ENCODE assay signal across 11 cellular contexts in the genomic region with DNA sequence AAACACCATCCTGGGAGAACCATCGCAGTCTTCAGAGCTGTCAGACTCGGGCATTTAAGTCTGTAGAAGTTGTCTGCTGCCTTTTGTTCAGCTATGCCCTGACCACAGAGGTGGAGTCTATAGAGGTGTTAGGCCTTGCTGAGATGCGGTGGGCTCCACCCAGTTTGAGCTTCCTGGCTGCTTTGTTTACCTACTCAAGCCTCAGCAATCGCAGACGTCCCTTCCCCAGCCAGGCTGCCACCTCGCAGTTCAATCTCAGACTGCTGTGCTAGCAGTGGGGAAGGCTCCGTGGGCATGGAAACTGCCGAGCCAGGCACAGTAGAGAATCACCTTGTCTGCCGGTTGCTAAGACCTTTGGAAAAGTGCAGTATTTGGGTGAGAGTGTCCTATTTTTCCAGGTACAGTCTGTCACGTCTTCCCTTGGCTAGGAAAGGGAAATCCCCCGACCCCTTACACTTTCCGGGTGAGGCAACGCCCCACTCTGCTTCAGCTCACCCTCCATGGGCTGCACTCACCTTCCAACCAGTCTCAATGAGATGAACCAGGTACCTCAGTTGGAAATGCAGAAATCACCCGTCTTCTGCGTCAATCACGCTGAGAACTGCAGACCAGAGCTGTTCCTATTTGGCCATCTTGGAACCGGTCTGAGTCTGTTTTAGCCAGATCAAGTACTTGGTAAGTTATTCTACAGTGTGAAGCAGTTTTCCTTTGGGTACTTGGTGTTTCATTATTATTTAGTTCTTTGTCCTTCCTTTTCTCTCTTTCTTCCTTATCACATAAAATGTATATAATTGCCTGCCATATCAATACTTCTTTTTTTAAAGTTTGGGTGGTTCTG.
DNase-seq lines count a peak whose midpoint lies in the region; ATAC-seq, FAIRE-seq and TF ChIP-seq lines count a peak whose summit lies in the region.
"Had no signal": no experiment of that assay in that cellular context is flagged by ENCODE, and none has a peak within 500 bp of the region (broad histone marks: within the 10 kb centered on the region; RNA-seq: fewer than 3 reads in every experiment).

No MANE protein-coding gene starts in this region.

- POLR2A ChIA-PET in naive thymus-derived CD4-positive, alpha-beta T cell (lab: Charles Lee), result interaction anchor here (0.6 to 3.3 kb wide), 12 partner anchors 11 to 72 kb away, joined by 3 to 16 read pairs (median 5); partner anchors contain the start of gene CDC42EP3
- POLR2A ChIA-PET in HepG2 (lab: Yijun Ruan, JAX), result no interaction called here

- H3K4me2 ChIP-seq in HepG2 (ENCODE audit: low read depth, low read length), result no peak overlapping the region

- H3K79me2 ChIP-seq in HepG2 (ENCODE audit: insufficient read depth, low read length), result no peaks in the 10 kb centered on the region

- H2AFZ ChIP-seq in HepG2 (ENCODE audit: low read length), result no peak overlapping the region

- H3K4me1 ChIP-seq in heart right ventricle, result peaks cover 0 to 20% (median 0%) of the 10 kb centered on the region in 9 donors
- H3K4me1 ChIP-seq in naive thymus-derived CD4-positive, alpha-beta T cell (ENCODE audit: control insufficient read depth in 2 of 2, insufficient read depth in 2 of 2, low read length in 2 of 2), result peaks cover 30 to 35% of the 10 kb centered on the region in 2 donors
- no peaks in the 10 kb centered on the region for H3K4me1 ChIP-seq in vagina
- H3K4me1 ChIP-seq in HepG2 (ENCODE audit: insufficient read depth, low read length), result no peaks in the 10 kb centered on the region
- H3K4me1 ChIP-seq: HAP-1 had no signal

- TF ChIP-seq CTCF in heart right ventricle (IDR thresholded peaks at IDR 0.05) (no peak), vagina (IDR thresholded peaks at IDR 0.05) (no peak), HepG2 (CRISPR knock-in tag; IDR thresholded peaks at IDR 0.05) (no peak)

- H3K27me3 ChIP-seq in heart right ventricle, result no peaks in the 10 kb centered on the region
- no peaks in the 10 kb centered on the region for H3K27me3 ChIP-seq in naive thymus-derived CD4-positive, alpha-beta T cell (ENCODE audit: control insufficient read depth in 2 of 2, insufficient read depth in 2 of 2, low read length in 2 of 2)
- H3K27me3 ChIP-seq in vagina, result no peaks in the 10 kb centered on the region
- H3K27me3 ChIP-seq in HepG2 (ENCODE audit: control insufficient read depth in 1 of 2, insufficient read depth in 2 of 2, low read length in 2 of 2), result no peaks in the 10 kb centered on the region

- ATAC-seq in left cardiac atrium (peak in 1 of 2 donors; percentile 67), heart right ventricle (no peak), HepG2 (no peak)
- peak; percentile 92 for ATAC-seq in naive thymus-derived CD4-positive, alpha-beta T cell

- H3K9me3 Mint-ChIP-seq in activated T-helper 2 cell treated with anti-CD3 and anti-CD28 coated beads, Interferon-gamma antibody, Interleukin-2, Interleukin-4, amounts not matched to agents 10 μg/mL and 5 μg/mL and 100 μg/mL, durations not matched to agents 14 hours and 24 hours and 36 hours, result peaks cover 29% of the 10 kb centered on the region
- peaks cover 8 to 46% (median 20%) of the 10 kb centered on the region in 11 donors for H3K9me3 Mint-ChIP-seq in naive thymus-derived CD4-positive, alpha-beta T cell

- peaks cover 30% of the 10 kb centered on the region for H3K36me3 Mint-ChIP-seq in activated T-helper 2 cell treated with anti-CD3 and anti-CD28 coated beads, Interferon-gamma antibody, Interleukin-2, Interleukin-4, amounts not matched to agents 10 μg/mL and 5 μg/mL and 100 μg/mL, durations not matched to agents 14 hours and 24 hours and 36 hours (ENCODE audit: low read depth)
- peaks cover 4 to 57% (median 8%) of the 10 kb centered on the region in 5 donors for H3K36me3 Mint-ChIP-seq in naive thymus-derived CD4-positive, alpha-beta T cell

- no peak for FAIRE-seq in HepG2 (lab: Jason Lieb, UNC)
- FAIRE-seq: colon, urothelium cell line had no signal

- no peak overlapping the region for H3K4me3 Mint-ChIP-seq in activated T-helper 2 cell treated with anti-CD3 and anti-CD28 coated beads, Interferon-gamma antibody, Interleukin-2, Interleukin-4, amounts not matched to agents 10 μg/mL and 5 μg/mL and 100 μg/mL, durations not matched to agents 14 hours and 24 hours and 36 hours (ENCODE audit: low read depth)
- H3K4me3 Mint-ChIP-seq in naive thymus-derived CD4-positive, alpha-beta T cell, result peak overlapping the region; percentile 62 to 85 (median 82)

- H3K9me3 ChIP-seq in heart right ventricle, result peaks cover 0 to 7% (median 4%) of the 10 kb centered on the region in 11 donors
- H3K9me3 ChIP-seq in naive thymus-derived CD4-positive, alpha-beta T cell (ENCODE audit: control insufficient read depth in 2 of 3, low read length in 3 of 3), result no peaks in the 10 kb centered on the region
- H3K9me3 ChIP-seq in vagina, result no peaks in the 10 kb centered on the region
- H3K9me3 ChIP-seq in HepG2 (ENCODE audit: low read length), result peaks cover 1% of the 10 kb centered on the region; the same call in 1 of the 2 replicates

- TF ChIP-seq EP300 in HepG2 (IDR thresholded peaks at IDR 0.05; ENCODE audit: low read depth in 2 of 2, low read length in 2 of 2) (no peak), HepG2 (CRISPR knock-in tag; IDR thresholded peaks at IDR 0.05; ENCODE audit: borderline replicate concordance) (no peak)

- H3K27ac Mint-ChIP-seq in activated T-helper 2 cell treated with anti-CD3 and anti-CD28 coated beads, Interferon-gamma antibody, Interleukin-2, Interleukin-4, amounts not matched to agents 10 μg/mL and 5 μg/mL and 100 μg/mL, durations not matched to agents 14 hours and 24 hours and 36 hours, result no peak overlapping the region
- peak overlapping the region; percentile 75 to 95 (median 91) for H3K27ac Mint-ChIP-seq in naive thymus-derived CD4-positive, alpha-beta T cell

- peaks cover 38% of the 10 kb centered on the region for H3K4me1 Mint-ChIP-seq in activated T-helper 2 cell treated with anti-CD3 and anti-CD28 coated beads, Interferon-gamma antibody, Interleukin-2, Interleukin-4, amounts not matched to agents 10 μg/mL and 5 μg/mL and 100 μg/mL, durations not matched to agents 14 hours and 24 hours and 36 hours (ENCODE audit: low read depth)
- peaks cover 35 to 53% (median 46%) of the 10 kb centered on the region in 7 donors for H3K4me1 Mint-ChIP-seq in naive thymus-derived CD4-positive, alpha-beta T cell

- H3K27ac ChIP-seq in heart right ventricle, result peak overlapping the region in 1 of 10 donors; percentile 82
- H3K27ac ChIP-seq in naive thymus-derived CD4-positive, alpha-beta T cell (ENCODE audit: low read depth, low read length), result no peak overlapping the region
- peak overlapping the region; percentile 20 for H3K27ac ChIP-seq in vagina
- no peak overlapping the region for H3K27ac ChIP-seq in HepG2 (ENCODE audit: extremely low read length, insufficient read depth, low read length)

- peak; percentile 39 for DNase-seq in left cardiac atrium
- no peak for DNase-seq in heart right ventricle
- peak; percentile 18 for DNase-seq in activated T-helper 2 cell treated with anti-CD3 and anti-CD28 coated beads, Interferon-gamma antibody, Interleukin-2, Interleukin-4, amounts not matched to agents 10 μg/mL and 5 μg/mL and 100 μg/mL, durations not matched to agents 14 hours and 24 hours and 36 hours (ENCODE audit: low spot score)
- peak in 8 of 9 donors; percentile 20 to 77 (median 54) for DNase-seq in naive thymus-derived CD4-positive, alpha-beta T cell
- no peak for DNase-seq in vagina (ENCODE audit: extremely low spot score in 2 of 2)
- DNase-seq in NCI-H2196 treated with DMSO at 0.1 percent for 48 hours (lab: John Stamatoyannopoulos, UW; ENCODE audit: unreplicated experiment), result no peak
- no peak for DNase-seq in RPMI8226
- no peak for DNase-seq in HepG2 (ENCODE audit: low spot score)

- CTCF ChIA-PET in naive thymus-derived CD4-positive, alpha-beta T cell (lab: Charles Lee), result interaction anchor here (0.7 to 1.2 kb wide), 4 partner anchors 9 to 69 kb away, joined by 3 to 4 read pairs (median 3); no protein-coding TSS in a partner anchor
- CTCF ChIA-PET in HepG2 (lab: Yijun Ruan, JAX; ENCODE audit: low intra/inter-chr PET ratio, low total read pairs), result no interaction called here

- H3K4me3 ChIP-seq in heart right ventricle (peak overlapping the region in 1 of 10 donors; percentile 39), vagina (peak overlapping the region in 1 of 2 donors; percentile 13), HepG2 (replicated peaks in 1 of 3; ENCODE audit: insufficient read depth in 1 of 3, low read depth in 2 of 3, low read length in 3 of 3) (no peak overlapping the region)
- H3K4me3 ChIP-seq in naive thymus-derived CD4-positive, alpha-beta T cell (ENCODE audit: low read length), result peak overlapping the region; percentile 58
- H3K4me3 ChIP-seq: HAP-1 had no signal

- in situ Hi-C loops in HepG2 (cut with HindIII; ENCODE audit: extremely low pct_ligation_motif_present, low pct_unique_long_range_greater_than_20kb), result no loop called here

- H3K27me3 Mint-ChIP-seq in activated T-helper 2 cell treated with anti-CD3 and anti-CD28 coated beads, Interferon-gamma antibody, Interleukin-2, Interleukin-4, amounts not matched to agents 10 μg/mL and 5 μg/mL and 100 μg/mL, durations not matched to agents 14 hours and 24 hours and 36 hours (ENCODE audit: low read depth), result peaks cover 9% of the 10 kb centered on the region
- H3K27me3 Mint-ChIP-seq in naive thymus-derived CD4-positive, alpha-beta T cell, result peaks cover 0 to 14% (median 0%) of the 10 kb centered on the region in 5 donors

- BruUV-seq in HepG2 (replicated peaks; lab: Mats Ljungman, UMichigan), result no TSS peak

- H3K36me3 ChIP-seq in heart right ventricle (no peaks in the 10 kb centered on the region), vagina (no peaks in the 10 kb centered on the region), HepG2 (replicated peaks in 1 of 2; ENCODE audit: control insufficient read depth in 1 of 2, insufficient read depth in 2 of 2, low read length in 2 of 2) (no peaks in the 10 kb centered on the region)
- no peaks in the 10 kb centered on the region for H3K36me3 ChIP-seq in naive thymus-derived CD4-positive, alpha-beta T cell (ENCODE audit: control insufficient read depth in 2 of 3, insufficient read depth in 3 of 3, low read length in 3 of 3)
- H3K36me3 ChIP-seq: HAP-1 had no signal

- TF ChIP-seq RAD21 in HepG2 (CRISPR knock-in tag; IDR thresholded peaks at IDR 0.05), result no peak

- H3K9ac ChIP-seq in HepG2 (ENCODE audit: insufficient read depth, low read depth, low read length), result no peak overlapping the region

- no peaks in the 10 kb centered on the region for H4K20me1 ChIP-seq in HepG2 (ENCODE audit: insufficient read depth, low read length)

- 94% methylated on average over 17 of the region's 17 CpGs for WGBS in heart right ventricle, 2 donors
- 26% methylated on average over 17 of the region's 17 CpGs for WGBS in HepG2 (ENCODE audit: low lambda C conversion rate)

- intact Hi-C loops in left cardiac atrium (cut with DNase I), result no loop called here
- intact Hi-C loops in heart right ventricle (cut with DNase I), result no loop called here
- intact Hi-C loops in activated T-helper 2 cell treated with anti-CD3 and anti-CD28 coated beads, Interferon-gamma antibody, Interleukin-2, Interleukin-4, amounts not matched to agents 10 μg/mL and 5 μg/mL and 100 μg/mL, durations not matched to agents 14 hours and 24 hours and 36 hours (cut with micrococcal nuclease), result loop anchor here (2.0 kb wide), 1 partner anchor 13 kb away; no protein-coding TSS in a partner anchor
- intact Hi-C loops in naive thymus-derived CD4-positive, alpha-beta T cell (cut with micrococcal nuclease), result loop anchor here in 1 of 2 donors (1.0 to 2.0 kb wide), 2 partner anchors 14 to 17 kb away; no protein-coding TSS in a partner anchor
- intact Hi-C loops in vagina (cut with DNase I), result no loop called here
- intact Hi-C loops in HepG2 (cut with micrococcal nuclease; ENCODE audit: unreplicated experiment), result no loop called here

- TF ChIP-seq POLR2A in vagina (IDR thresholded peaks at IDR 0.05) (no peak), HepG2 (IDR thresholded peaks at IDR 0.05; ENCODE audit: insufficient read depth in 1 of 2, low read depth in 2 of 2, low read length in 2 of 2) (no peak)

Comparison
In these comparisons a context has a peak if more than half of its experiments do, and no peak if none do; other contexts are left out.
1. DNase-seq: peak in left cardiac atrium (single experiment), activated T-helper 2 cell treated with anti-CD3 and anti-CD28 coated beads, Interferon-gamma antibody, Interleukin-2, Interleukin-4, amounts not matched to agents 10 μg/mL and 5 μg/mL and 100 μg/mL, durations not matched to agents 14 hours and 24 hours and 36 hours (single experiment) and naive thymus-derived CD4-positive, alpha-beta T cell (8 of 9); none in heart right ventricle (0 of 2), vagina (0 of 2), NCI-H2196 treated with DMSO at 0.1 percent for 48 hours (single experiment), RPMI8226 (single experiment) and HepG2 (single experiment).